Comparison of ENCODE assay signal across 12 cellular contexts in genomic region chr12:50979369-50980052, GRCh38. TPM values are rescaled to one million over a fixed set of nuclear protein-coding genes. Genes with fewer than 3 reads are reported as not detected.
DNase-seq lines count a peak whose midpoint lies in the region; ATAC-seq and TF ChIP-seq lines count a peak whose summit lies in the region.
"Had no signal": no experiment of that assay in that cellular context is flagged by ENCODE, and none has a peak within 500 bp of the region (broad histone marks: within the 10 kb centered on the region; RNA-seq: fewer than 3 reads in every experiment).

No MANE protein-coding gene starts in this region.

- intact Hi-C loops in stomach (cut with DNase I; ENCODE audit: low total_unique reads): no loop called here

- peak overlapping the region in 2 of 5 donors; percentile 5 to 24 for H3K27ac ChIP-seq in stomach

- DNase-seq in stimulated activated naive CD8-positive, alpha-beta T cell treated with anti-CD3 and anti-CD28 coated beads, Interleukin-15, Interleukin-2, amounts not matched to agents 100 U/mL and 50 U/mL, for 24 hours: no peak
- peak in 1 of 2 donors; percentile 30 for DNase-seq in activated naive CD4-positive, alpha-beta T cell treated with anti-CD3 and anti-CD28 coated beads, Interleukin-2, amount 50 U/mL, for 72 hours (ENCODE audit: low spot score in 2 of 2)
- no peak for DNase-seq in stomach
- DNase-seq in NCI-H2171 treated with DMSO at 0.1 percent for 48 hours (lab: John Stamatoyannopoulos, UW): no peak
- DNase-seq in NCI-H2196 treated with DMSO at 0.1 percent for 48 hours (lab: John Stamatoyannopoulos, UW; ENCODE audit: unreplicated experiment): no peak
- DNase-seq: KG1, NCI-H446 treated with DMSO at 0.1 percent for 48 hours had no signal

- H3K9me3 ChIP-seq in stomach: no peaks in the 10 kb centered on the region

- peaks cover 0 to 20% (median 6%) of the 10 kb centered on the region in 4 donors for H3K4me1 ChIP-seq in stomach

- no peaks in the 10 kb centered on the region for H3K27me3 Mint-ChIP-seq in stimulated activated naive CD8-positive, alpha-beta T cell treated with anti-CD3 and anti-CD28 coated beads, Interleukin-15, Interleukin-2, amounts not matched to agents 100 ng/mL and 50 ng/mL, for 24 hours

- H3K9me3 Mint-ChIP-seq in stimulated activated naive CD8-positive, alpha-beta T cell treated with anti-CD3 and anti-CD28 coated beads, Interleukin-15, Interleukin-2, amounts not matched to agents 100 ng/mL and 50 ng/mL, for 24 hours: no peaks in the 10 kb centered on the region
- no peaks in the 10 kb centered on the region for H3K9me3 Mint-ChIP-seq in activated naive CD4-positive, alpha-beta T cell treated with anti-CD3 and anti-CD28 coated beads, Interleukin-2, amount 50 U/mL, for 72 hours

- H3K27ac Mint-ChIP-seq in stimulated activated naive CD8-positive, alpha-beta T cell treated with anti-CD3 and anti-CD28 coated beads, Interleukin-15, Interleukin-2, amounts not matched to agents 100 ng/mL and 50 ng/mL, for 24 hours: peak overlapping the region; percentile 12
- peak overlapping the region; percentile 22 to 99 for H3K27ac Mint-ChIP-seq in activated naive CD4-positive, alpha-beta T cell treated with anti-CD3 and anti-CD28 coated beads, Interleukin-2, amount 50 U/mL, for 72 hours

- H3K27me3 ChIP-seq in stomach: no peaks in the 10 kb centered on the region

- H3K4me1 Mint-ChIP-seq in stimulated activated naive CD8-positive, alpha-beta T cell treated with anti-CD3 and anti-CD28 coated beads, Interleukin-15, Interleukin-2, amounts not matched to agents 100 ng/mL and 50 ng/mL, for 24 hours (ENCODE audit: low read depth): peaks cover 14% of the 10 kb centered on the region

- H3K36me3 ChIP-seq in stomach: peaks cover 0 to 22% (median 10%) of the 10 kb centered on the region in 4 donors

- no peak for ATAC-seq in stimulated activated naive CD8-positive, alpha-beta T cell treated with anti-CD3 and anti-CD28 coated beads, Interleukin-15, Interleukin-2, amounts not matched to agents 100 U/mL and 50 U/mL, for 24 hours
- peak; percentile 62 for ATAC-seq in HG03095 (IDR thresholded peaks at IDR 0.05; ENCODE audit: unreplicated experiment)
- ATAC-seq in activated naive CD4-positive, alpha-beta T cell treated with anti-CD3 and anti-CD28 coated beads, Interleukin-2, amount 50 U/mL, for 72 hours: peak; percentile 43 to 91
- no peak for ATAC-seq in GM19023 (IDR thresholded peaks at IDR 0.05; ENCODE audit: unreplicated experiment)

- no peak overlapping the region for H3K4me3 Mint-ChIP-seq in stimulated activated naive CD8-positive, alpha-beta T cell treated with anti-CD3 and anti-CD28 coated beads, Interleukin-15, Interleukin-2, amounts not matched to agents 100 ng/mL and 50 ng/mL, for 24 hours

- TF ChIP-seq CTCF in stomach (IDR thresholded peaks at IDR 0.05): no peak

- 61 to 71% (median 67%) methylated on average over 6 of the region's 6 CpGs for WGBS in stomach, 5 donors

- peaks cover 31% of the 10 kb centered on the region for H3K36me3 Mint-ChIP-seq in stimulated activated naive CD8-positive, alpha-beta T cell treated with anti-CD3 and anti-CD28 coated beads, Interleukin-15, Interleukin-2, amounts not matched to agents 100 ng/mL and 50 ng/mL, for 24 hours (ENCODE audit: low read depth)
- H3K36me3 Mint-ChIP-seq in activated naive CD4-positive, alpha-beta T cell treated with anti-CD3 and anti-CD28 coated beads, Interleukin-2, amount 50 U/mL, for 72 hours: peaks cover 0 to 30% of the 10 kb centered on the region in 2 donors

- TF ChIP-seq POLR2A in stomach (IDR thresholded peaks at IDR 0.05): no peak

- no peak overlapping the region for H3K4me3 ChIP-seq in stomach
- H3K4me3 ChIP-seq: skin epidermis had no signal

- no peak for TF ChIP-seq EP300 in stomach (IDR thresholded peaks at IDR 0.05)

RNA-seq across cellular contexts. Expression of gene HIGD1C, which starts 27.2 kb away (rescaled TPM):
- total RNA-seq in activated naive CD4-positive, alpha-beta T cell treated with anti-CD3 and anti-CD28 coated beads, Interleukin-2, amount 50 U/mL, for 72 hours: not detected
- not detected for total RNA-seq in stomach
- polyA plus RNA-seq in stomach: not detected
- polyA plus RNA-seq: BJ had no signal

RNA-seq across cellular contexts. Expression of gene SLC11A2, which starts 46.7 kb away (rescaled TPM):
- 10 to 100 TPM; 34.4 to 38.4 TPM for total RNA-seq in activated naive CD4-positive, alpha-beta T cell treated with anti-CD3 and anti-CD28 coated beads, Interleukin-2, amount 50 U/mL, for 72 hours
- 100 to 1,000 TPM in 2 of 5 donors, 10 to 100 TPM in 3; 29.0 to 348 (median 94.2) TPM for total RNA-seq in stomach
- polyA plus RNA-seq in stomach: 10 to 100 TPM in 2 of 3 donors, 1 to 10 TPM in 1; 5.0 to 15.9 (median 10.3) TPM

Comparison
In these comparisons a context has a peak if more than half of its experiments do, and no peak if none do; other contexts are left out.
1. ATAC-seq: peak in HG03095 (single experiment) and activated naive CD4-positive, alpha-beta T cell treated with anti-CD3 and anti-CD28 coated beads, Interleukin-2, amount 50 U/mL, for 72 hours (2 of 2); none in stimulated activated naive CD8-positive, alpha-beta T cell treated with anti-CD3 and anti-CD28 coated beads, Interleukin-15, Interleukin-2, amounts not matched to agents 100 U/mL and 50 U/mL, for 24 hours (single experiment) and GM19023 (single experiment).